In the genomic region with DNA sequence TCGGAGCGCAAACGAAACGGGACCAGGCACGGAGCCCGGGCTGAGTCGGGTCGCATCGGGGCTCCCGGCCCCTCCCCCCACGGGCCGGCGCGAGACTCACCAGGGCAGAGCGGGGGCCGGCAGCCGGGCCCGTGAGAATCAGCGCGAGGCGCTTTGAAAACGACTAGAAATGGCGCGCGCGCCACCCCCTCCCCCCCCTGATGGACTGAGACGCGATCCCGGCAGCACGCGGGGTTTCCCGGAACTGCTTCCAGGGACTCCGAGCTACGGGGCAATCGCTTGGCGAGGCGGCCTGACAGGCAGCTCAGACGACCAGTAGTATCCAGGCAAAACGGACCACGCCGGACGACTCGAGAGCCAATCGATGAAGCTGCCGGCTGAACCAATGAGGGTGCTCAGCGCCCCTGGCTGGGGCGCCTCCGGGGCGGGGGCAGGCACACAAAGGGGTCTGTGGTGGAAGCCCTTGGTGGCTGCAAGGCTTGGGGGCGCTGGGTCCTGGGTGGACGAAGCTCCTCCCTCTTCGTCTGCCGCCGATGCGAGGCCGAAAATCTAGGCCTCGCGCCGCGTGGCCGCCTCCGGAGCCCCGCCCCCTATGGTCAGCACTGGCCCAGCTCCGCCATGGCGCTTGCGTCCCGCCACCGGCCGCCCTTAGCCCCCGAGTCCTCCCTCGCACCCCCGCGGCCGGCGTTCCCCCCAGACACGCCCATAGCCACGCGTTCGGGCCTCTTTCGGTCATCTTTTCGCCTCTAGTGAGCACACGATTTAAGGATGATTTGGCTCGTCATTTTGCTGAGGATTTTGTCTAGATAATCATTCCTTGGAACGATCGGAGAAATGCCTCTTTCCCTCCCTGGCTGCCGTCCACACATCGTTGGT, we compare ENCODE assay signal across 1 cellular context.
TF ChIP-seq lines count a peak whose summit lies in the region.

A gene (minus strand): TSS at position 174 of the 876 bp plus-strand sequence. CDS start 3,276 bp downstream, outside the sequence.

TF ChIP-seq in HepG2, 621 proteins besides CTCF, POLR2A, EP300 and RAD21 (continued from another document and continues in another):
- TF ChIP-seq, protein P1, sequence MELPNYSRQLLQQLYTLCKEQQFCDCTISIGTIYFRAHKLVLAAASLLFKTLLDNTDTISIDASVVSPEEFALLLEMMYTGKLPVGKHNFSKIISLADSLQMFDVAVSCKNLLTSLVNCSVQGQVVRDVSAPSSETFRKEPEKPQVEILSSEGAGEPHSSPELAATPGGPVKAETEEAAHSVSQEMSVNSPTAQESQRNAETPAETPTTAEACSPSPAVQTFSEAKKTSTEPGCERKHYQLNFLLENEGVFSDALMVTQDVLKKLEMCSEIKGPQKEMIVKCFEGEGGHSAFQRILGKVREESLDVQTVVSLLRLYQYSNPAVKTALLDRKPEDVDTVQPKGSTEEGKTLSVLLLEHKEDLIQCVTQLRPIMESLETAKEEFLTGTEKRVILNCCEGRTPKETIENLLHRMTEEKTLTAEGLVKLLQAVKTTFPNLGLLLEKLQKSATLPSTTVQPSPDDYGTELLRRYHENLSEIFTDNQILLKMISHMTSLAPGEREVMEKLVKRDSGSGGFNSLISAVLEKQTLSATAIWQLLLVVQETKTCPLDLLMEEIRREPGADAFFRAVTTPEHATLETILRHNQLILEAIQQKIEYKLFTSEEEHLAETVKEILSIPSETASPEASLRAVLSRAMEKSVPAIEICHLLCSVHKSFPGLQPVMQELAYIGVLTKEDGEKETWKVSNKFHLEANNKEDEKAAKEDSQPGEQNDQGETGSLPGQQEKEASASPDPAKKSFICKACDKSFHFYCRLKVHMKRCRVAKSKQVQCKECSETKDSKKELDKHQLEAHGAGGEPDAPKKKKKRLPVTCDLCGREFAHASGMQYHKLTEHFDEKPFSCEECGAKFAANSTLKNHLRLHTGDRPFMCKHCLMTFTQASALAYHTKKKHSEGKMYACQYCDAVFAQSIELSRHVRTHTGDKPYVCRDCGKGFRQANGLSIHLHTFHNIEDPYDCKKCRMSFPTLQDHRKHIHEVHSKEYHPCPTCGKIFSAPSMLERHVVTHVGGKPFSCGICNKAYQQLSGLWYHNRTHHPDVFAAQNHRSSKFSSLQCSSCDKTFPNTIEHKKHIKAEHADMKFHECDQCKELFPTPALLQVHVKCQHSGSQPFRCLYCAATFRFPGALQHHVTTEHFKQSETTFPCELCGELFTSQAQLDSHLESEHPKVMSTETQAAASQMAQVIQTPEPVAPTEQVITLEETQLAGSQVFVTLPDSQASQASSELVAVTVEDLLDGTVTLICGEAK (IDR thresholded peaks at IDR 0.05), result no peak
- TF ChIP-seq, protein P1 (CRISPR knock-in tag; IDR thresholded peaks at IDR 0.05), result peak; percentile 52; the same call in 1 of the 2 replicates
- no peak for TF ChIP-seq ZNF674 (CRISPR knock-in tag; IDR thresholded peaks at IDR 0.05; ENCODE audit: low read depth)
- TF ChIP-seq ZNF839 (CRISPR knock-in tag; IDR thresholded peaks at IDR 0.05; ENCODE audit: borderline replicate concordance), result 0 out of 2 replicates have a peak, but pooled peaks have one; percentile 32
- peak; percentile 56; the same call in 1 of the 2 replicates for TF ChIP-seq PHF20 (CRISPR knock-in tag; IDR thresholded peaks at IDR 0.05)
- no peak for TF ChIP-seq LCORL (IDR thresholded peaks at IDR 0.05)
- peak; percentile 94 for TF ChIP-seq LCORL (CRISPR knock-in tag; IDR thresholded peaks at IDR 0.05)
- no peak for TF ChIP-seq TGIF2 (CRISPR knock-in tag; IDR thresholded peaks at IDR 0.05)
- TF ChIP-seq CHCHD3 (CRISPR knock-in tag; IDR thresholded peaks at IDR 0.05), result no peak
- no peak for TF ChIP-seq GLI4 (CRISPR knock-in tag; IDR thresholded peaks at IDR 0.05; ENCODE audit: borderline replicate concordance)
- TF ChIP-seq, protein P2, sequence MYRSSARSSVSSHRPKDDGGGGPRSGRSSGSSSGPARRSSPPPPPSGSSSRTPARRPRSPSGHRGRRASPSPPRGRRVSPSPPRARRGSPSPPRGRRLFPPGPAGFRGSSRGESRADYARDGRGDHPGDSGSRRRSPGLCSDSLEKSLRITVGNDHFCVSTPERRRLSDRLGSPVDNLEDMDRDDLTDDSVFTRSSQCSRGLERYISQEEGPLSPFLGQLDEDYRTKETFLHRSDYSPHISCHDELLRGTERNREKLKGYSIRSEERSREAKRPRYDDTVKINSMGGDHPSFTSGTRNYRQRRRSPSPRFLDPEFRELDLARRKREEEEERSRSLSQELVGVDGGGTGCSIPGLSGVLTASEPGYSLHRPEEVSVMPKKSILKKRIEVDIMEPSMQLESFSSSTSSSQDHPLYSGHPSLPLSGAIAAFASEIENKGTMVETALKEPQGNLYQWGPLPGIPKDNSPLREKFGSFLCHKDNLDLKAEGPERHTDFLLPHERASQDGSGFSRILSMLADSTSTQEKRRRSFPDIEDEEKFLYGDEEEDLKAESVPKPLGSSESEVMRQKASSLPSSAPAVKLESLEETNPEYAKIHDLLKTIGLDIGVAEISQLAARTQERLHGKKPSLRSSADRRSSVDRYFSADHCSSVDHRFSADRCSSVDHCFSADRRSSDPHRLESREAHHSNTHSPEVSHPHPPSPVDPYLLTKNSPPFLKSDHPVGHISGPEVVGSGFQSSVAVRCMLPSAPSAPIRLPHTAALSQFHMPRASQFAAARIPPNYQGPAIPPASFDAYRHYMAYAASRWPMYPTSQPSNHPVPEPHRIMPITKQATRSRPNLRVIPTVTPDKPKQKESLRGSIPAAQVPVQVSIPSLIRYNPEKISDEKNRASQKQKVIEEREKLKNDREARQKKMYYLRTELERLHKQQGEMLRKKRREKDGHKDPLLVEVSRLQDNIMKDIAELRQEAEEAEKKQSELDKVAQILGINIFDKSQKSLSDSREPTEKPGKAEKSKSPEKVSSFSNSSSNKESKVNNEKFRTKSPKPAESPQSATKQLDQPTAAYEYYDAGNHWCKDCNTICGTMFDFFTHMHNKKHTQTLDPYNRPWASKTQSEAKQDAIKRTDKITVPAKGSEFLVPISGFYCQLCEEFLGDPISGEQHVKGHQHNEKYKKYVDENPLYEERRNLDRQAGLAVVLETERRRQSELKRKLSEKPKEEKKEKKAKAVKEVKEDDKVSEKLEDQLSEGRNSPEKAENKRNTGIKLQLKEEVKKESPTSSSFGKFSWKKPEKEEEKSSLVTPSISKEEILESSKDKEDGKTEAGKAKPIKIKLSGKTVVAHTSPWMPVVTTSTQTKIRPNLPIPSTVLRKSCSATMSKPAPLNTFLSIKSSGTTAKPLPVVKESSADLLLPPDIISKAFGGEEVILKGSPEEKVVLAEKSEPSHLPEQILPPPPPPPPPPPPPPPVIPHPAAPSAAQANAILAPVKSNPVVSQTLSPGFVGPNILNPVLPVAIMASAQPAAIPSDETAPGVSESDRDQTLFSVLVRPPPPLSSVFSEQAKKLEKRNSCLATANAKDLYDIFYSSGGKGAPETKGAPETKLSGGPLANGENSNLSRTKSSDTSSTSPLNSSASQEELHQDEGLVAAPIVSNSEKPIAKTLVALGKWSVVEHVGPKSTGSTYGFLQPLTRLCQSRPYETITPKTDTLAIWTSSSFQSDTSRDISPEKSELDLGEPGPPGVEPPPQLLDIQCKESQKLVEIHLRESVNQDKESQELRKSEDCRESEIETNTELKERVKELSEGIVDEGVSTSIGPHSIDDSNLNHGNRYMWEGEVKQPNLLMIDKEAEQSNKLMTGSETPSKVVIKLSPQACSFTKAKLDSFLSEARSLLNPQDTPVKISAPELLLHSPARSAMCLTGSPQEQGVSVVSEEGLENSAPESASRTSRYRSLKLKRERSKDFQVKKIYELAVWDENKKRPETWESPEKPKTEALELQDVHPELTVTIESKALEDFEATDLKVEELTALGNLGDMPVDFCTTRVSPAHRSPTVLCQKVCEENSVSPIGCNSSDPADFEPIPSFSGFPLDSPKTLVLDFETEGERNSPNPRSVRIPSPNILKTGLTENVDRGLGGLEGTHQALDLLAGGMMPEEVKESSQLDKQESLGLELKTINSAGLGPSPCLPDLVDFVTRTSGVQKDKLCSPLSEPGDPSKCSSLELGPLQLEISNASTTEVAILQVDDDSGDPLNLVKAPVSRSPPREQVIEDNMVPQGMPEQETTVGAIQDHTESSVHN (CRISPR knock-in tag; IDR thresholded peaks at IDR 0.05), result no peak
- TF ChIP-seq BRD4 (CRISPR knock-in tag; IDR thresholded peaks at IDR 0.05), result 0 out of 2 replicates have a peak, but pooled peaks have one; percentile 47
- no peak for TF ChIP-seq AGO2 (optimal IDR thresholded peaks at IDR 0.05; ENCODE audit: low read depth, low read length)
- TF ChIP-seq, protein P3, sequence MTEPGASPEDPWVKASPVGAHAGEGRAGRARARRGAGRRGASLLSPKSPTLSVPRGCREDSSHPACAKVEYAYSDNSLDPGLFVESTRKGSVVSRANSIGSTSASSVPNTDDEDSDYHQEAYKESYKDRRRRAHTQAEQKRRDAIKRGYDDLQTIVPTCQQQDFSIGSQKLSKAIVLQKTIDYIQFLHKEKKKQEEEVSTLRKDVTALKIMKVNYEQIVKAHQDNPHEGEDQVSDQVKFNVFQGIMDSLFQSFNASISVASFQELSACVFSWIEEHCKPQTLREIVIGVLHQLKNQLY (CRISPR knock-in tag; IDR thresholded peaks at IDR 0.05), result 0 out of 2 replicates have a peak, but pooled peaks have one; percentile 44
- TF ChIP-seq SMC3 (IDR thresholded peaks at IDR 0.05; ENCODE audit: low read length), result no peak
- TF ChIP-seq TEAD3 (CRISPR knock-in tag; optimal IDR thresholded peaks at IDR 0.05; ENCODE audit: borderline replicate concordance), result no peak
- TF ChIP-seq ZNF772 (CRISPR knock-in tag; IDR thresholded peaks at IDR 0.05), result peak; percentile 33; the same call in 1 of the 2 replicates
- TF ChIP-seq FOXK2 (IDR thresholded peaks at IDR 0.05), result no peak
- TF ChIP-seq RARA (CRISPR knock-in tag; IDR thresholded peaks at IDR 0.05), result peak; percentile 20; the same call in 1 of the 2 replicates
- TF ChIP-seq ZBTB8A (CRISPR knock-in tag; IDR thresholded peaks at IDR 0.05; ENCODE audit: borderline replicate concordance, low read depth), result peak; percentile 69; the same call in 1 of the 2 replicates
- no peak for TF ChIP-seq ZNF850 (CRISPR knock-in tag; conservative IDR thresholded peaks at IDR 0.05)
- no peak for TF ChIP-seq THYN1 (CRISPR knock-in tag; IDR thresholded peaks at IDR 0.05; ENCODE audit: borderline replicate concordance, low read depth)
- no peak for TF ChIP-seq RBM22 (optimal IDR thresholded peaks at IDR 0.05; ENCODE audit: low read length)
- peak; percentile 73 for TF ChIP-seq SNAPC2 (CRISPR knock-in tag; IDR thresholded peaks at IDR 0.05)
- TF ChIP-seq, protein P4, sequence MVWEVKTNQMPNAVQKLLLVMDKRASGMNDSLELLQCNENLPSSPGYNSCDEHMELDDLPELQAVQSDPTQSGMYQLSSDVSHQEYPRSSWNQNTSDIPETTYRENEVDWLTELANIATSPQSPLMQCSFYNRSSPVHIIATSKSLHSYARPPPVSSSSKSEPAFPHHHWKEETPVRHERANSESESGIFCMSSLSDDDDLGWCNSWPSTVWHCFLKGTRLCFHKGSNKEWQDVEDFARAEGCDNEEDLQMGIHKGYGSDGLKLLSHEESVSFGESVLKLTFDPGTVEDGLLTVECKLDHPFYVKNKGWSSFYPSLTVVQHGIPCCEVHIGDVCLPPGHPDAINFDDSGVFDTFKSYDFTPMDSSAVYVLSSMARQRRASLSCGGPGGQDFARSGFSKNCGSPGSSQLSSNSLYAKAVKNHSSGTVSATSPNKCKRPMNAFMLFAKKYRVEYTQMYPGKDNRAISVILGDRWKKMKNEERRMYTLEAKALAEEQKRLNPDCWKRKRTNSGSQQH (CRISPR knock-in tag; IDR thresholded peaks at IDR 0.05; ENCODE audit: low read depth), result no peak
- TF ChIP-seq, protein P5, sequence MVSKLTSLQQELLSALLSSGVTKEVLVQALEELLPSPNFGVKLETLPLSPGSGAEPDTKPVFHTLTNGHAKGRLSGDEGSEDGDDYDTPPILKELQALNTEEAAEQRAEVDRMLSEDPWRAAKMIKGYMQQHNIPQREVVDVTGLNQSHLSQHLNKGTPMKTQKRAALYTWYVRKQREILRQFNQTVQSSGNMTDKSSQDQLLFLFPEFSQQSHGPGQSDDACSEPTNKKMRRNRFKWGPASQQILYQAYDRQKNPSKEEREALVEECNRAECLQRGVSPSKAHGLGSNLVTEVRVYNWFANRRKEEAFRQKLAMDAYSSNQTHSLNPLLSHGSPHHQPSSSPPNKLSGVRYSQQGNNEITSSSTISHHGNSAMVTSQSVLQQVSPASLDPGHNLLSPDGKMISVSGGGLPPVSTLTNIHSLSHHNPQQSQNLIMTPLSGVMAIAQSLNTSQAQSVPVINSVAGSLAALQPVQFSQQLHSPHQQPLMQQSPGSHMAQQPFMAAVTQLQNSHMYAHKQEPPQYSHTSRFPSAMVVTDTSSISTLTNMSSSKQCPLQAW (CRISPR knock-in tag; IDR thresholded peaks at IDR 0.05), result peak; percentile 41; the same call in 1 of the 2 replicates
- TF ChIP-seq, protein P6, sequence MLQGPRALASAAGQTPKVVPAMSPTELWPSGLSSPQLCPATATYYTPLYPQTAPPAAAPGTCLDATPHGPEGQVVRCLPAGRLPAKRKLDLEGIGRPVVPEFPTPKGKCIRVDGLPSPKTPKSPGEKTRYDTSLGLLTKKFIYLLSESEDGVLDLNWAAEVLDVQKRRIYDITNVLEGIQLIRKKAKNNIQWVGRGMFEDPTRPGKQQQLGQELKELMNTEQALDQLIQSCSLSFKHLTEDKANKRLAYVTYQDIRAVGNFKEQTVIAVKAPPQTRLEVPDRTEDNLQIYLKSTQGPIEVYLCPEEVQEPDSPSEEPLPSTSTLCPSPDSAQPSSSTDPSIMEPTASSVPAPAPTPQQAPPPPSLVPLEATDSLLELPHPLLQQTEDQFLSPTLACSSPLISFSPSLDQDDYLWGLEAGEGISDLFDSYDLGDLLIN (CRISPR knock-in tag; IDR thresholded peaks at IDR 0.05; ENCODE audit: borderline replicate concordance), result no peak
- no peak for TF ChIP-seq ZFP36 (IDR thresholded peaks at IDR 0.05; ENCODE audit: borderline replicate concordance, low read depth, low read length, partially characterized antibody)
- TF ChIP-seq ARNT (IDR thresholded peaks at IDR 0.05), result no peak
